Comparison of ENCODE assay signal across 15 cellular contexts in genomic region chr1:106937104-106937503, GRCh38.
DNase-seq lines count a peak whose midpoint lies in the region; ATAC-seq, FAIRE-seq and TF ChIP-seq lines count a peak whose summit lies in the region.
"Had no signal": no experiment of that assay in that cellular context is flagged by ENCODE, and none has a peak within 500 bp of the region (broad histone marks: within the 10 kb centered on the region; RNA-seq: fewer than 3 reads in every experiment).

No MANE protein-coding gene starts in this region.

- peaks cover 19% of the 10 kb centered on the region for H3F3A ChIP-seq in GM23248 (ENCODE audit: insufficient read depth)

- peak overlapping the region; percentile 11 for H3K4me2 ChIP-seq in GM23248 (ENCODE audit: unreplicated experiment)

- FAIRE-seq in pancreas (lab: Jason Lieb, UNC): no peak
- FAIRE-seq: kidney had no signal

- H3K9me2 ChIP-seq in GM23248 (ENCODE audit: insufficient read depth): 0 out of 2 replicates have a peak, but pooled peaks cover 5% of the 10 kb centered on the region

- no peaks in the 10 kb centered on the region for H3K4me1 ChIP-seq in A673 (ENCODE audit: insufficient read depth, low read length, poor library complexity, severe bottlenecking)
- peaks cover 15% of the 10 kb centered on the region for H3K4me1 ChIP-seq in GM23248 (ENCODE audit: insufficient read depth)
- H3K4me1 ChIP-seq in pancreas: no peaks in the 10 kb centered on the region
- H3K4me1 ChIP-seq in HAP-1: no peaks in the 10 kb centered on the region
- H3K4me1 ChIP-seq: BE2C, gastrocnemius medialis, SJSA1 had no signal

- H3K27ac ChIP-seq in A673 (ENCODE audit: low read depth, low read length, poor library complexity, severe bottlenecking) (no peak overlapping the region), GM23248 (peak overlapping the region; percentile 44), pancreas (no peak overlapping the region)
- H3K27ac ChIP-seq: gastrocnemius medialis, SJSA1 had no signal

- POLR2A ChIA-PET in A673 (lab: Charles Lee; ENCODE audit: low non-redundant PET): no interaction called here

- no peak overlapping the region for H3K4me3 ChIP-seq in A673 (ENCODE audit: low read depth, low read length, poor library complexity, severe bottlenecking)
- H3K4me3 ChIP-seq in GM23248: no peak overlapping the region
- no peak overlapping the region for H3K4me3 ChIP-seq in fibroblast of mammary gland (ENCODE audit: control insufficient read depth, low read depth, low read length)
- no peak overlapping the region for H3K4me3 ChIP-seq in pancreas
- no peak overlapping the region for H3K4me3 ChIP-seq in HAP-1
- H3K4me3 ChIP-seq: gastrocnemius medialis, SJSA1 had no signal

- ATAC-seq in GM21528 (IDR thresholded peaks at IDR 0.05; ENCODE audit: low FRiP score, unreplicated experiment) (no peak), pancreas (no peak)
- ATAC-seq: activated T-cell treated with anti-CD3 and anti-CD28 coated beads, Interleukin-2, amount 50 U/mL, for 72 hours; gastrocnemius medialis; natural killer cell had no signal

- H3K36me3 ChIP-seq in A673 (ENCODE audit: insufficient read depth, low read length, poor library complexity, severe bottlenecking): no peaks in the 10 kb centered on the region
- H3K36me3 ChIP-seq in GM23248 (ENCODE audit: low read depth): no peaks in the 10 kb centered on the region
- no peaks in the 10 kb centered on the region for H3K36me3 ChIP-seq in pancreas
- no peaks in the 10 kb centered on the region for H3K36me3 ChIP-seq in HAP-1 (replicated peaks)
- H3K36me3 ChIP-seq: BE2C, gastrocnemius medialis, SJSA1 had no signal

- H3K27me3 ChIP-seq in A673 (replicated peaks; ENCODE audit: insufficient read depth, low read depth, low read length, poor library complexity) (no peaks in the 10 kb centered on the region), GM23248 (replicated peaks; ENCODE audit: insufficient read depth) (no peaks in the 10 kb centered on the region), pancreas (no peaks in the 10 kb centered on the region), HAP-1 (ENCODE audit: low read depth) (no peaks in the 10 kb centered on the region)
- H3K27me3 ChIP-seq: BE2C, gastrocnemius medialis, SJSA1 had no signal

- no peaks in the 10 kb centered on the region for H4K20me1 ChIP-seq in GM23248 (ENCODE audit: insufficient read depth)

- TF ChIP-seq CTCF in A673 (conservative IDR thresholded peaks at IDR 0.05; ENCODE audit: low read depth, low read length) (no peak), fibroblast of mammary gland (conservative IDR thresholded peaks at IDR 0.05; ENCODE audit: control insufficient read depth, insufficient read depth, low read depth, low read length) (no peak), pancreas (IDR thresholded peaks at IDR 0.05) (no peak)

- DNase-seq in A673 (ENCODE audit: low spot score) (peak; percentile 72), GM23248 (peak; percentile 91), SIG-M5 treated with dmso at 0.1 percent for 504 hours (lab: John Stamatoyannopoulos, UW; ENCODE audit: unreplicated experiment) (peak; percentile 46), fibroblast of mammary gland (ENCODE audit: low read depth) (peak; percentile 94), pancreas (no peak), HAP-1 (ENCODE audit: low spot score in 2 of 2) (no peak)
- DNase-seq in stimulated activated CD8-positive, alpha-beta memory T cell treated with anti-CD3 and anti-CD28 coated beads, Interleukin-4, amount 100 ng/mL, for 48 hours: no peak
- DNase-seq: activated T-cell treated with anti-CD3 and anti-CD28 coated beads, Interleukin-2, amount 50 U/mL, for 72 hours; BE2C; gastrocnemius medialis; kidney; natural killer cell; NCI-H1048 had no signal

- BruUV-seq in A673 (replicated peaks; lab: Mats Ljungman, UMichigan): no TSS peak

- H3K9me3 ChIP-seq in A673 (ENCODE audit: low read depth, low read length, poor library complexity, severe bottlenecking) (peaks cover 9% of the 10 kb centered on the region), GM23248 (ENCODE audit: low read depth) (no peaks in the 10 kb centered on the region), pancreas (no peaks in the 10 kb centered on the region), HAP-1 (no peaks in the 10 kb centered on the region)
- H3K9me3 ChIP-seq: BE2C, gastrocnemius medialis, SJSA1 had no signal

- CTCF ChIA-PET in A673 (lab: Charles Lee): no interaction called here

- no peak overlapping the region for H3K9ac ChIP-seq in GM23248

- H3K79me2 ChIP-seq in GM23248 (ENCODE audit: insufficient read depth): no peaks in the 10 kb centered on the region

- in situ Hi-C loops in GM23248 (cut with MboI) (no loop called here), HAP-1 (cut with MboI; ENCODE audit: low sequenced_read_pairs) (no loop called here)

- H2AFZ ChIP-seq in GM23248: peak overlapping the region; percentile 30

- WGBS in GM23248 (ENCODE audit: low coverage in 1 of 2, low lambda C conversion rate in 2 of 2, missing lambda C conversion rate in 2 of 2), 2 experiments: 1 to 2% methylated on average over 3 of the region's 3 CpGs
- WGBS in pancreas, 2 donors: 53 to 55% methylated on average over 3 of the region's 3 CpGs

- intact Hi-C loops in A673 (cut with micrococcal nuclease; ENCODE audit: unreplicated experiment): no loop called here
- intact Hi-C loops in pancreas (cut with DNase I): no loop called here

Comparison
In these comparisons a context has a peak if more than half of its experiments do, and no peak if none do; other contexts are left out.
1. DNase-seq: peak in A673 (single experiment), GM23248 (single experiment), SIG-M5 treated with dmso at 0.1 percent for 504 hours (single experiment) and fibroblast of mammary gland (single experiment); none in stimulated activated CD8-positive, alpha-beta memory T cell treated with anti-CD3 and anti-CD28 coated beads, Interleukin-4, amount 100 ng/mL, for 48 hours (single experiment), pancreas (0 of 6) and HAP-1 (0 of 2).